Comparison of ENCODE assay signal across 18 cellular contexts in genomic region chr3:76941376-76941775, GRCh38.
DNase-seq lines count a peak whose midpoint lies in the region; ATAC-seq and TF ChIP-seq lines count a peak whose summit lies in the region.
"Had no signal": no experiment of that assay in that cellular context is flagged by ENCODE, and none has a peak within 500 bp of the region (broad histone marks: within the 10 kb centered on the region; RNA-seq: fewer than 3 reads in every experiment).

No MANE protein-coding gene starts in this region.

- no peaks in the 10 kb centered on the region for H3K27me3 Mint-ChIP-seq in Caco-2 (ENCODE audit: insufficient read depth, unreplicated experiment)
- H3K27me3 Mint-ChIP-seq in activated CD4-positive, alpha-beta memory T cell treated with anti-CD3 and anti-CD28 coated beads, Interleukin-2, amount 10 ng/mL, durations not matched to agents 7 days and 5 days, result no peaks in the 10 kb centered on the region
- H3K27me3 Mint-ChIP-seq: B cell had no signal

- no peaks in the 10 kb centered on the region; the same call in 1 of the 2 replicates for H3K9me3 ChIP-seq in Caco-2
- H3K9me3 ChIP-seq: BLaER1 treated with 17β-estradiol and CSF1 and Interleukin-3, amounts not matched to agents 10 nM and 100 nM; HAP-1 had no signal

- POLR2A ChIA-PET in Caco-2 (lab: Charles Lee), result no interaction called here
- POLR2A ChIA-PET in activated CD4-positive, alpha-beta memory T cell treated with anti-CD3 and anti-CD28 coated beads, Interleukin-2, amount 10 ng/mL, durations not matched to agents 7 days and 5 days (lab: Charles Lee), result no interaction called here

- H3K27ac Mint-ChIP-seq in Caco-2 (ENCODE audit: unreplicated experiment), result peak overlapping the region; percentile 22
- no peak overlapping the region for H3K27ac Mint-ChIP-seq in activated CD4-positive, alpha-beta memory T cell treated with anti-CD3 and anti-CD28 coated beads, Interleukin-2, amount 10 ng/mL, durations not matched to agents 7 days and 5 days
- H3K27ac Mint-ChIP-seq: B cell; CD8-positive, alpha-beta T cell had no signal

- H3K36me3 Mint-ChIP-seq in Caco-2 (ENCODE audit: insufficient read depth, unreplicated experiment), result no peaks in the 10 kb centered on the region
- no peaks in the 10 kb centered on the region for H3K36me3 Mint-ChIP-seq in activated CD4-positive, alpha-beta memory T cell treated with anti-CD3 and anti-CD28 coated beads, Interleukin-2, amount 10 ng/mL, durations not matched to agents 7 days and 5 days (ENCODE audit: low read depth)
- H3K36me3 Mint-ChIP-seq: CD8-positive, alpha-beta T cell had no signal

- no TSS peak for BruUV-seq in Caco-2 (replicated peaks; lab: Mats Ljungman, UMichigan)

- H3K4me1 Mint-ChIP-seq in Caco-2 (ENCODE audit: low read depth, unreplicated experiment), result peaks cover 20% of the 10 kb centered on the region
- H3K4me1 Mint-ChIP-seq in activated CD4-positive, alpha-beta memory T cell treated with anti-CD3 and anti-CD28 coated beads, Interleukin-2, amount 10 ng/mL, durations not matched to agents 7 days and 5 days, result no peaks in the 10 kb centered on the region
- H3K4me1 Mint-ChIP-seq: B cell had no signal

- no peaks in the 10 kb centered on the region for H3K36me3 ChIP-seq in Caco-2 (ENCODE audit: control insufficient read depth, insufficient read depth, low read length)
- H3K36me3 ChIP-seq: BLaER1 treated with 17β-estradiol and CSF1 and Interleukin-3, amounts not matched to agents 10 nM and 100 nM; HAP-1 had no signal

- peak; percentile 74 for ATAC-seq in foreskin keratinocyte
- ATAC-seq: CD8-positive, alpha-beta T cell; GM12878 had no signal

- peaks cover 28% of the 10 kb centered on the region for H3K4me1 ChIP-seq in Caco-2
- no peaks in the 10 kb centered on the region for H3K4me1 ChIP-seq in foreskin keratinocyte

- H3K4me3 ChIP-seq in Caco-2 (ENCODE audit: low read depth, low read length) (no peak overlapping the region), choroid plexus epithelial cell (ENCODE audit: low read depth, low read length) (no peak overlapping the region), foreskin fibroblast (ENCODE audit: low read depth in 1 of 2, low read length in 2 of 2) (no peak overlapping the region)
- H3K4me3 ChIP-seq: BLaER1 treated with 17β-estradiol and CSF1 and Interleukin-3, amounts not matched to agents 10 nM and 100 nM; GM12878; HAP-1 had no signal

- no peaks in the 10 kb centered on the region for H3K9me3 Mint-ChIP-seq in Caco-2 (ENCODE audit: unreplicated experiment)
- peaks cover 10% of the 10 kb centered on the region for H3K9me3 Mint-ChIP-seq in activated CD4-positive, alpha-beta memory T cell treated with anti-CD3 and anti-CD28 coated beads, Interleukin-2, amount 10 ng/mL, durations not matched to agents 7 days and 5 days

- H3K4me3 Mint-ChIP-seq in Caco-2 (ENCODE audit: unreplicated experiment), result no peak overlapping the region
- H3K4me3 Mint-ChIP-seq in activated CD4-positive, alpha-beta memory T cell treated with anti-CD3 and anti-CD28 coated beads, Interleukin-2, amount 10 ng/mL, durations not matched to agents 7 days and 5 days, result no peak overlapping the region
- H3K4me3 Mint-ChIP-seq: B cell; CD8-positive, alpha-beta T cell had no signal

- no peaks in the 10 kb centered on the region for H3K27me3 ChIP-seq in Caco-2 (replicated peaks; ENCODE audit: control insufficient read depth, insufficient read depth, low read length)
- no peaks in the 10 kb centered on the region for H3K27me3 ChIP-seq in foreskin keratinocyte
- H3K27me3 ChIP-seq: BLaER1 treated with 17β-estradiol and CSF1 and Interleukin-3, amounts not matched to agents 10 nM and 100 nM had no signal

- intact Hi-C loops in Caco-2 (cut with micrococcal nuclease; ENCODE audit: unreplicated experiment), result loop anchor here (5.0 kb wide), 1 partner anchor 69 kb away; no protein-coding TSS in a partner anchor

- H3K27ac ChIP-seq in foreskin keratinocyte, result no peak overlapping the region
- H3K27ac ChIP-seq: BLaER1 treated with 17β-estradiol and CSF1 and Interleukin-3, amounts not matched to agents 10 nM and 100 nM; HL-60 had no signal

- TF ChIP-seq CTCF in Caco-2 (IDR thresholded peaks at IDR 0.05; ENCODE audit: insufficient read depth in 1 of 2, low read depth in 1 of 2, low read length in 1 of 2, severe bottlenecking in 1 of 2, unreplicated experiment in 1 of 2) (no peak), choroid plexus epithelial cell (conservative IDR thresholded peaks at IDR 0.05; ENCODE audit: low read depth, low read length) (no peak), foreskin keratinocyte (conservative IDR thresholded peaks at IDR 0.05) (no peak), foreskin fibroblast (IDR thresholded peaks at IDR 0.05; ENCODE audit: low read depth, low read length) (no peak)

- no peak for DNase-seq in Caco-2
- peak; percentile 1 for DNase-seq in HPDE6-E6E7 (ENCODE audit: extremely low spot score)
- DNase-seq in choroid plexus epithelial cell (ENCODE audit: low read depth), result peak; percentile 23
- DNase-seq in foreskin keratinocyte, result peak; percentile 19 to 61
- no peak for DNase-seq in activated CD4-positive, alpha-beta memory T cell treated with anti-CD3 and anti-CD28 coated beads, Interleukin-2, amount 10 ng/mL, durations not matched to agents 7 days and 5 days
- no peak for DNase-seq in stimulated activated CD4-positive, alpha-beta T cell treated with anti-CD3 and anti-CD28 coated beads, Interleukin-1b, Interleukin-23, amount 100 ng/mL, for 48 hours
- no peak for DNase-seq in foreskin fibroblast
- DNase-seq: CD8-positive, alpha-beta T cell; DMS 273 treated with DMSO at 0.1 percent for 48 hours; DMS53; DND-41; EL; IMR-90 had no signal

- CTCF ChIA-PET in Caco-2 (lab: Charles Lee), result no interaction called here
- CTCF ChIA-PET in activated CD4-positive, alpha-beta memory T cell treated with anti-CD3 and anti-CD28 coated beads, Interleukin-2, amount 10 ng/mL, durations not matched to agents 7 days and 5 days (lab: Charles Lee), result no interaction called here

Comparison
In these comparisons a context has a peak if more than half of its experiments do, and no peak if none do; other contexts are left out.
1. DNase-seq: peak in HPDE6-E6E7 (single experiment), choroid plexus epithelial cell (single experiment) and foreskin keratinocyte (2 of 2); none in Caco-2 (0 of 2), activated CD4-positive, alpha-beta memory T cell treated with anti-CD3 and anti-CD28 coated beads, Interleukin-2, amount 10 ng/mL, durations not matched to agents 7 days and 5 days (single experiment), stimulated activated CD4-positive, alpha-beta T cell treated with anti-CD3 and anti-CD28 coated beads, Interleukin-1b, Interleukin-23, amount 100 ng/mL, for 48 hours (single experiment) and foreskin fibroblast (0 of 2).